In genomic region chr10:111598433-111599059, GRCh38 we compare ENCODE assay signal across 9 cellular contexts.
DNase-seq lines count a peak whose midpoint lies in the region; ATAC-seq, FAIRE-seq and TF ChIP-seq lines count a peak whose summit lies in the region.
"Had no signal": no experiment of that assay in that cellular context is flagged by ENCODE, and none has a peak within 500 bp of the region (broad histone marks: within the 10 kb centered on the region; RNA-seq: fewer than 3 reads in every experiment).

No MANE protein-coding gene starts in this region.

- TF ChIP-seq CTCF in RWPE1 (conservative IDR thresholded peaks at IDR 0.05; ENCODE audit: low read depth) (peak; percentile 43), astrocyte (IDR thresholded peaks at IDR 0.05; ENCODE audit: insufficient read depth, low read depth, low read length) (peak; percentile 76)

- no peaks in the 10 kb centered on the region for H3K27me3 ChIP-seq in astrocyte (ENCODE audit: insufficient read depth, low read length)
- no peaks in the 10 kb centered on the region for H3K27me3 ChIP-seq in iPS DF 6.9 (ENCODE audit: control insufficient read depth, insufficient read depth, low read length)

- H3K36me3 ChIP-seq in astrocyte (ENCODE audit: insufficient read depth, low read length) = no peaks in the 10 kb centered on the region
- no peaks in the 10 kb centered on the region for H3K36me3 ChIP-seq in iPS DF 6.9 (ENCODE audit: control insufficient read depth, insufficient read depth, low read length)

- no peak overlapping the region for H3K4me3 Mint-ChIP-seq in astrocyte (ENCODE audit: unreplicated experiment)

- H3K9ac ChIP-seq in astrocyte (ENCODE audit: low read length) = no peak overlapping the region

- FAIRE-seq in astrocyte (lab: Jason Lieb, UNC) = peak; percentile 50

- CTCF ChIA-PET in RWPE1 (lab: Yijun Ruan, JAX) = interaction anchor here (0.6 to 0.7 kb wide), 4 partner anchors 133 to 468 kb away, joined by 3 read pairs; no protein-coding TSS in a partner anchor

- no peaks in the 10 kb centered on the region for H3K4me1 ChIP-seq in astrocyte (ENCODE audit: insufficient read depth, low read length)
- peaks cover 1% of the 10 kb centered on the region; the same call in 1 of the 2 replicates for H3K4me1 ChIP-seq in iPS DF 6.9 (ENCODE audit: control insufficient read depth, insufficient read depth, low read length)

- peaks cover 2% of the 10 kb centered on the region for H3K27me3 Mint-ChIP-seq in astrocyte (ENCODE audit: low read depth, unreplicated experiment)

- no peak overlapping the region for H2AFZ ChIP-seq in astrocyte (ENCODE audit: low read depth, low read length)

- H3K27ac ChIP-seq in RWPE1 (no peak overlapping the region), astrocyte (ENCODE audit: low read depth, low read length) (no peak overlapping the region), iPS DF 6.9 (ENCODE audit: low read length) (no peak overlapping the region)
- H3K27ac ChIP-seq: epithelial cell of prostate had no signal

- POLR2A ChIA-PET in RWPE1 (lab: Yijun Ruan, JAX; ENCODE audit: low non-redundant PET) = no interaction called here

- H3K9me3 Mint-ChIP-seq in astrocyte (ENCODE audit: unreplicated experiment) = no peaks in the 10 kb centered on the region

- peak; percentile 89 for ATAC-seq in GM19452 (IDR thresholded peaks at IDR 0.05; ENCODE audit: unreplicated experiment)
- peak; percentile 91 for ATAC-seq in HG03439 (IDR thresholded peaks at IDR 0.05; ENCODE audit: unreplicated experiment)

- H3K36me3 Mint-ChIP-seq in astrocyte (ENCODE audit: low read depth, unreplicated experiment) = no peaks in the 10 kb centered on the region

- WGBS in iPS DF 6.9 (ENCODE audit: insufficient coverage, insufficient read length) = no CpG with 5 or more reads among the region's 6 CpGs

- H3K79me2 ChIP-seq in astrocyte (ENCODE audit: insufficient read depth, low read length) = no peaks in the 10 kb centered on the region

- H3K4me1 Mint-ChIP-seq in astrocyte (ENCODE audit: low read depth, unreplicated experiment) = peaks cover under 1% of the 10 kb centered on the region

- DNase-seq in ELR (ENCODE audit: low read depth) (peak; percentile 46), RWPE1 (ENCODE audit: low spot score) (peak; percentile 10), astrocyte (ENCODE audit: low read depth) (peak; percentile 17), iPS DF 6.9 (ENCODE audit: low read depth, low spot score) (peak; percentile 61), NCI-H187 treated with DMSO at 0.1 percent for 48 hours (lab: John Stamatoyannopoulos, UW) (no peak)
- DNase-seq in stimulated activated CD4-positive, alpha-beta T cell treated with anti-CD3 and anti-CD28 coated beads, Interleukin-15, amount 100 ng/mL, for 48 hours (ENCODE audit: low read depth in 2 of 2) = peak; percentile 5 to 21

- H3K4me3 ChIP-seq in astrocyte (ENCODE audit: insufficient read depth, low read depth, low read length) (no peak overlapping the region), iPS DF 6.9 (ENCODE audit: low read length) (no peak overlapping the region)

- H3K27ac Mint-ChIP-seq in astrocyte (ENCODE audit: unreplicated experiment) = no peak overlapping the region

- H3K4me2 ChIP-seq in astrocyte (ENCODE audit: low read length) = no peak overlapping the region

- no peaks in the 10 kb centered on the region for H3K9me3 ChIP-seq in astrocyte (ENCODE audit: insufficient read depth, low read depth, low read length)
- no peaks in the 10 kb centered on the region for H3K9me3 ChIP-seq in iPS DF 6.9 (ENCODE audit: control insufficient read depth, insufficient read depth, low read length)

- no peaks in the 10 kb centered on the region for H4K20me1 ChIP-seq in astrocyte (ENCODE audit: insufficient read depth, low read length)
